ENCODE assay signal across 16 cellular contexts in the genomic region with DNA sequence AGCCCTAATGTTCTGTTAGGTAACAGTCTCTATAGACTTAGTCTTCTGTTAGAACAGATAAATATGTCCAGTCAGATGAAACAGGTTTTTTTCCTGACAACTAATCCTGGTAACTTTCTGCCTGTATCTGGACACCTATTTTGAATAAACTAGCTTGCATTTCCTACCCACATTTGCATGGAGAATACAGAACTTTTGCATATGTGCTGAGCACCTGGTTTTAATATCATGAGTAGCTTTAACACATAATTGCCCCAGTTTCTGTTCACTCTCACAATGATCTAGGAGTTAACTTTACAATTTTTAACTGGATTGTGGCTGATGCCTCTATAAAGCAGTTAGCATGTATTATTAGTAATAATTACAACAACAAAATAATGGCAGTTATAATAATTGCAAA.
DNase-seq lines count a peak whose midpoint lies in the region; ATAC-seq, FAIRE-seq and TF ChIP-seq lines count a peak whose summit lies in the region.
"Had no signal": no experiment of that assay in that cellular context is flagged by ENCODE, and none has a peak within 500 bp of the region (broad histone marks: within the 10 kb centered on the region; RNA-seq: fewer than 3 reads in every experiment).

No MANE protein-coding gene starts in this region.

- no peak overlapping the region for H3K27ac ChIP-seq in PC-9
- H3K27ac ChIP-seq: C4-2B, HL-60 had no signal

- no peaks in the 10 kb centered on the region for H3K9me2 ChIP-seq in PC-9 (ENCODE audit: insufficient read depth)

- H4K20me1 ChIP-seq in PC-9 (ENCODE audit: insufficient read depth) = no peaks in the 10 kb centered on the region

- no peak overlapping the region for H3K4me3 ChIP-seq in PC-9

- H3K36me3 Mint-ChIP-seq in stimulated activated naive B cell treated with anti-CD40 and anti-IgM and Interleukin-4, amounts not matched to agents 10 μg/mL and 1 μg/mL and 100 μg/mL, for 72 hours = peaks cover 25 to 38% of the 10 kb centered on the region in 2 donors

- BruUV-seq in PC-9 (replicated peaks; lab: Mats Ljungman, UMichigan) = no TSS peak

- H3K4me3 Mint-ChIP-seq in stimulated activated naive B cell treated with anti-CD40 and anti-IgM and Interleukin-4, amounts not matched to agents 10 μg/mL and 1 μg/mL and 100 μg/mL, for 72 hours = no peak overlapping the region
- H3K4me3 Mint-ChIP-seq: CD4-positive, alpha-beta memory T cell; HFFc6 had no signal

- H3K27ac Mint-ChIP-seq in stimulated activated naive B cell treated with anti-CD40 and anti-IgM and Interleukin-4, amounts not matched to agents 10 μg/mL and 1 μg/mL and 100 μg/mL, for 72 hours = peak overlapping the region; percentile 1
- H3K27ac Mint-ChIP-seq: CD4-positive, alpha-beta memory T cell; HFFc6 had no signal

- H3K9me3 ChIP-seq in PC-9 (ENCODE audit: insufficient read depth, low read depth) = no peaks in the 10 kb centered on the region
- H3K9me3 ChIP-seq: BE2C had no signal

- ATAC-seq in HG02798 (IDR thresholded peaks at IDR 0.05; ENCODE audit: poor library complexity, unreplicated experiment) = peak; percentile 53
- no peak for ATAC-seq in stimulated activated naive B cell treated with anti-CD40 and anti-IgM and Interleukin-4, amounts not matched to agents 10 μg/mL and 1 μg/mL and 100 μg/mL, for 72 hours (replicated peaks)
- ATAC-seq in HG03442 (IDR thresholded peaks at IDR 0.05; ENCODE audit: unreplicated experiment) = no peak

- no peak for DNase-seq in GM18507 (ENCODE audit: extremely low spot score, insufficient read length, low read depth)
- DNase-seq in NCI-H526 treated with DMSO at 0.1 percent for 48 hours (lab: John Stamatoyannopoulos, UW) = peak; percentile 97
- no peak for DNase-seq in stimulated activated naive B cell treated with anti-CD40 and anti-IgM and Interleukin-4, amounts not matched to agents 10 μg/mL and 1 μg/mL and 100 μg/mL, for 72 hours
- DNase-seq in midbrain (lab: John Stamatoyannopoulos, UW) = no peak
- DNase-seq in PC-9 = no peak
- DNase-seq: BE2C; CD4-positive, alpha-beta memory T cell; DMS79 treated with DMSO at 0.1 percent for 48 hours; GDM1; HCEC 1CT; HFFc6 had no signal

- POLR2A ChIA-PET in PC-9 (lab: Charles Lee; ENCODE audit: unreplicated experiment) = no interaction called here

- no peaks in the 10 kb centered on the region for H3K27me3 ChIP-seq in PC-9 (ENCODE audit: insufficient read depth, low read depth)
- H3K27me3 ChIP-seq: BE2C had no signal

- peaks cover 0 to 3% of the 10 kb centered on the region in 2 donors for H3K4me1 Mint-ChIP-seq in stimulated activated naive B cell treated with anti-CD40 and anti-IgM and Interleukin-4, amounts not matched to agents 10 μg/mL and 1 μg/mL and 100 μg/mL, for 72 hours
- H3K4me1 Mint-ChIP-seq: CD4-positive, alpha-beta memory T cell had no signal

- 0 out of 2 replicates have a peak, but pooled peaks cover 12% of the 10 kb centered on the region for H3K4me1 ChIP-seq in PC-9 (replicated peaks; ENCODE audit: insufficient read depth)
- H3K4me1 ChIP-seq: BE2C had no signal

- intact Hi-C loops in PC-9 (cut with micrococcal nuclease; ENCODE audit: unreplicated experiment) = no loop called here

- no peak overlapping the region for H3K4me2 ChIP-seq in PC-9

- H3K79me2 ChIP-seq in PC-9 (ENCODE audit: low read depth) = no peaks in the 10 kb centered on the region

- no peaks in the 10 kb centered on the region for H3K27me3 Mint-ChIP-seq in stimulated activated naive B cell treated with anti-CD40 and anti-IgM and Interleukin-4, amounts not matched to agents 10 μg/mL and 1 μg/mL and 100 μg/mL, for 72 hours
- H3K27me3 Mint-ChIP-seq: CD4-positive, alpha-beta memory T cell had no signal

- TF ChIP-seq CTCF in PC-9 (conservative IDR thresholded peaks at IDR 0.05) = no peak

- FAIRE-seq in GM18507 (lab: Jason Lieb, UNC) = peak; percentile 38
- FAIRE-seq: A204.1 had no signal

- no peaks in the 10 kb centered on the region for H3K36me3 ChIP-seq in PC-9 (ENCODE audit: low read depth)
- H3K36me3 ChIP-seq: BE2C had no signal

- no peak overlapping the region for H2AFZ ChIP-seq in PC-9

- H3K9me3 Mint-ChIP-seq in stimulated activated naive B cell treated with anti-CD40 and anti-IgM and Interleukin-4, amounts not matched to agents 10 μg/mL and 1 μg/mL and 100 μg/mL, for 72 hours = no peaks in the 10 kb centered on the region
- H3K9me3 Mint-ChIP-seq: CD4-positive, alpha-beta memory T cell; HFFc6 had no signal

- CTCF ChIA-PET in PC-9 (lab: Charles Lee) = no interaction called here

- 0 out of 2 replicates have a peak, but pooled peaks cover 5% of the 10 kb centered on the region for H3F3A ChIP-seq in PC-9 (ENCODE audit: insufficient read depth, low read depth)
